In the genomic region with DNA sequence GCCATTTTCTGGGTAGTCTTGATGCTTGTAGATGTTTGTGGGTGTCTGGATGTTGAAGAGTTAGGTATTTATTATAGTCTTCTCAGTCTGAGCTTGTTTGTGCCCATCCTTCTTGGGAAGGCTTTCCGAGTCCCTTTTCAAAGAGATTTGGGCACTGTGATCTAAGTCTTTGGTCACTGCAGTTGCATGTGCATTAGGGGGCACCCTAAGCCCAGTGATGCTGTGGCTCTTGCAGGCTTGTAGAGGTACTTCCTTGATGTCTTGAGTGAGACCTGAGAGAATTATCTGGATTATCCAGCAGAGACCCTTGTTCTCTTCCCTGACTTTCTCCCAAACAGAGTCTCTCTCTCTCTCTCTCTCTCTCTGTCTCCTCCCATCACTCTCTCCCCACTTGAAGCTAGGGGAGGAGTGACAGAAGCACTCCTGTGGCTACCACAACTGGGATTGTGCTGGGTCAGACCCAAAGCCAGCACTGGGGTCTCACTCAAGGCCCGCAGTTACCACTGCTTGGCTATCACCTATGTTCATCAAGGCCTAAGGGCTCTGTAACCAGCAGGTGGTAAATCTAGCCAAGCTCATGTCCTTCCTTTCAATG, we compare ENCODE assay signal across 7 cellular contexts.
DNase-seq lines count a peak whose midpoint lies in the region; ATAC-seq and TF ChIP-seq lines count a peak whose summit lies in the region.

No MANE protein-coding gene starts in this region.

- no peaks in the 10 kb centered on the region; the same call in 1 of the 2 replicates for H3K9me3 ChIP-seq in HAP-1
- no peaks in the 10 kb centered on the region for H3K9me3 ChIP-seq in PC-9 (ENCODE audit: insufficient read depth, low read depth)

- H3K27me3 ChIP-seq in HAP-1 (ENCODE audit: low read depth) = no peaks in the 10 kb centered on the region; the same call in 1 of the 2 replicates
- H3K27me3 ChIP-seq in PC-9 (ENCODE audit: insufficient read depth, low read depth) = no peaks in the 10 kb centered on the region
- no peaks in the 10 kb centered on the region for H3K27me3 ChIP-seq in dorsolateral prefrontal cortex

- BruUV-seq in PC-9 (replicated peaks; lab: Mats Ljungman, UMichigan) = no TSS peak

- no peak overlapping the region for H3K4me2 ChIP-seq in PC-9

- H3K79me2 ChIP-seq in PC-9 (ENCODE audit: low read depth) = no peaks in the 10 kb centered on the region

- TF ChIP-seq CTCF in GM10248 (IDR thresholded peaks at IDR 0.05; ENCODE audit: control extremely low read depth, extremely low read depth, low read depth, missing control alignments) (peak; percentile 66), PC-9 (conservative IDR thresholded peaks at IDR 0.05) (peak; percentile 70), dorsolateral prefrontal cortex (IDR thresholded peaks at IDR 0.05 in 54 of 56, conservative IDR thresholded peaks at IDR 0.05 in 2 of 56; ENCODE audit: low read depth in 1 of 56, partially characterized antibody in 56 of 56) (peak in 53 of 56 donors; percentile 29 to 77 (median 59))

- no peaks in the 10 kb centered on the region for H4K20me1 ChIP-seq in PC-9 (ENCODE audit: insufficient read depth)

- H3K4me1 ChIP-seq in HAP-1 (no peaks in the 10 kb centered on the region), PC-9 (replicated peaks; ENCODE audit: insufficient read depth) (no peaks in the 10 kb centered on the region)

- H3K27ac ChIP-seq in PC-9 (no peak overlapping the region), dorsolateral prefrontal cortex (no peak overlapping the region)

- CTCF ChIA-PET in GM10248 (lab: Yijun Ruan, JAX) (interaction anchor here (0.7 to 2.3 kb wide), 14 partner anchors 9 to 680 kb away, joined by 3 to 13 read pairs (median 5); no protein-coding TSS in a partner anchor), PC-9 (lab: Charles Lee) (no interaction called here)

- H2AFZ ChIP-seq in PC-9 = no peak overlapping the region

- POLR2A ChIA-PET in GM10248 (lab: Yijun Ruan, JAX) = no interaction called here
- POLR2A ChIA-PET in PC-9 (lab: Charles Lee; ENCODE audit: unreplicated experiment) = no interaction called here

- in situ Hi-C loops in HAP-1 (cut with MboI; ENCODE audit: low sequenced_read_pairs) = loop anchor here (10.0 kb wide), 1 partner anchor 352 kb away; no protein-coding TSS in a partner anchor

- H3K4me3 ChIP-seq in HAP-1 (no peak overlapping the region), PC-9 (no peak overlapping the region), dorsolateral prefrontal cortex (no peak overlapping the region)

- no peaks in the 10 kb centered on the region for H3K9me2 ChIP-seq in PC-9 (ENCODE audit: insufficient read depth)

- DNase-seq in GM10248 (ENCODE audit: extremely low spot score) (no peak), HAP-1 (ENCODE audit: low spot score in 2 of 2) (peak; percentile 18 to 66), PC-9 (peak; percentile 37 to 46), dorsolateral prefrontal cortex (peak in 6 of 10 donors; percentile 63 to 76 (median 70)), lung microvascular endothelial cell (ENCODE audit: low read depth in 2 of 2) (peak; percentile 85 to 86), amniotic stem cell (lab: John Stamatoyannopoulos, UW) (no peak)

- no peaks in the 10 kb centered on the region for H3K36me3 ChIP-seq in HAP-1 (replicated peaks)
- H3K36me3 ChIP-seq in PC-9 (ENCODE audit: low read depth) = no peaks in the 10 kb centered on the region

- H3F3A ChIP-seq in PC-9 (ENCODE audit: insufficient read depth, low read depth) = no peaks in the 10 kb centered on the region

- intact Hi-C loops in PC-9 (cut with micrococcal nuclease; ENCODE audit: unreplicated experiment) (loop anchor here (1.0 to 2.0 kb wide), 2 partner anchors 352 to 411 kb away; no protein-coding TSS in a partner anchor), dorsolateral prefrontal cortex (cut with DNase I) (loop anchor here in 1 of 2 donors (2.0 kb wide), 1 partner anchor 352 kb away; no protein-coding TSS in a partner anchor)

- no peak for ATAC-seq in HG02981 (IDR thresholded peaks at IDR 0.05; ENCODE audit: unreplicated experiment)

Comparison
In these comparisons a context has a peak if more than half of its experiments do, and no peak if none do; other contexts are left out.
1. DNase-seq: peak in HAP-1 (2 of 2), PC-9 (2 of 2), dorsolateral prefrontal cortex (6 of 10) and lung microvascular endothelial cell (2 of 2); none in GM10248 (single experiment) and amniotic stem cell (single experiment).
2. Peak in every context shown above with its lines, with median percentiles within 50 percentile points of each other: CTCF ChIP-seq.